ENCODE assay signal across 18 cellular contexts in genomic region chr22:45548441-45548840, GRCh38. TPM values are rescaled to one million over a fixed set of nuclear protein-coding genes. Genes with fewer than 3 reads are reported as not detected.
DNase-seq lines count a peak whose midpoint lies in the region; ATAC-seq, FAIRE-seq and TF ChIP-seq lines count a peak whose summit lies in the region.
"Had no signal": no experiment of that assay in that cellular context is flagged by ENCODE, and none has a peak within 500 bp of the region (broad histone marks: within the 10 kb centered on the region; RNA-seq: fewer than 3 reads in every experiment).

No MANE protein-coding gene starts in this region.

- H3K4me2 ChIP-seq in astrocyte (ENCODE audit: low read length): peak overlapping the region; percentile 69

- H3K27ac ChIP-seq in astrocyte (ENCODE audit: low read depth, low read length) (peak overlapping the region; percentile 83), layer of hippocampus (ENCODE audit: low read depth, low read length) (peak overlapping the region; percentile 57), stomach smooth muscle (ENCODE audit: low read length) (peak overlapping the region; percentile 85)
- H3K27ac ChIP-seq in effector memory CD4-positive, alpha-beta T cell (ENCODE audit: insufficient read depth, low read length, poor library complexity, severe bottlenecking): no peak overlapping the region
- H3K27ac ChIP-seq: WERI-Rb-1 had no signal

- H3K36me3 Mint-ChIP-seq in astrocyte (ENCODE audit: low read depth, unreplicated experiment): peaks cover 23% of the 10 kb centered on the region
- H3K36me3 Mint-ChIP-seq in stimulated activated naive B cell treated with anti-CD40 and anti-IgM and Interleukin-4, amounts not matched to agents 10 μg/mL and 1 μg/mL and 100 μg/mL, for 72 hours: no peaks in the 10 kb centered on the region
- H3K36me3 Mint-ChIP-seq: activated naive CD8-positive, alpha-beta T cell; T-cell had no signal

- H3K27me3 Mint-ChIP-seq in astrocyte (ENCODE audit: low read depth, unreplicated experiment): peaks cover 2% of the 10 kb centered on the region
- H3K27me3 Mint-ChIP-seq in stimulated activated naive B cell treated with anti-CD40 and anti-IgM and Interleukin-4, amounts not matched to agents 10 μg/mL and 1 μg/mL and 100 μg/mL, for 72 hours: peaks cover 12 to 17% of the 10 kb centered on the region in 2 donors
- H3K27me3 Mint-ChIP-seq: activated naive CD8-positive, alpha-beta T cell had no signal

- H2AFZ ChIP-seq in astrocyte (ENCODE audit: low read depth, low read length): no peak overlapping the region

- H3K9me3 ChIP-seq in astrocyte (ENCODE audit: insufficient read depth, low read depth, low read length) (no peaks in the 10 kb centered on the region), stomach smooth muscle (ENCODE audit: control insufficient read depth in 2 of 2, low read length in 2 of 2) (peaks cover 0 to 6% of the 10 kb centered on the region in 2 donors)
- H3K9me3 ChIP-seq in effector memory CD4-positive, alpha-beta T cell (ENCODE audit: control insufficient read depth, low read length): no peaks in the 10 kb centered on the region
- H3K9me3 ChIP-seq: tibial nerve had no signal

- H3K4me3 Mint-ChIP-seq in astrocyte (ENCODE audit: unreplicated experiment): no peak overlapping the region
- no peak overlapping the region for H3K4me3 Mint-ChIP-seq in stimulated activated naive B cell treated with anti-CD40 and anti-IgM and Interleukin-4, amounts not matched to agents 10 μg/mL and 1 μg/mL and 100 μg/mL, for 72 hours
- H3K4me3 Mint-ChIP-seq: activated CD8-positive, alpha-beta T cell treated with anti-CD3 and anti-CD28 coated beads for 36 hours; activated naive CD8-positive, alpha-beta T cell; activated T-cell treated with anti-CD3 and anti-CD28 coated beads, Interleukin-2, amount 50 U/mL, for 4 hours; H9; T-cell had no signal

- H3K9ac ChIP-seq in astrocyte (ENCODE audit: low read length) (no peak overlapping the region), stomach smooth muscle (ENCODE audit: low read length in 2 of 2) (no peak overlapping the region)

- no peak for ATAC-seq in GM19455 (IDR thresholded peaks at IDR 0.05; ENCODE audit: unreplicated experiment)
- no peak for ATAC-seq in stimulated activated naive B cell treated with anti-CD40 and anti-IgM and Interleukin-4, amounts not matched to agents 10 μg/mL and 1 μg/mL and 100 μg/mL, for 72 hours (replicated peaks)
- ATAC-seq: activated CD8-positive, alpha-beta T cell treated with anti-CD3 and anti-CD28 coated beads for 36 hours; activated T-cell treated with anti-CD3 and anti-CD28 coated beads, Interleukin-2, amount 50 U/mL, for 4 hours; T-cell had no signal

- H3K4me1 ChIP-seq in astrocyte (ENCODE audit: insufficient read depth, low read length): peaks cover 38% of the 10 kb centered on the region
- peaks cover 55% of the 10 kb centered on the region for H3K4me1 ChIP-seq in stomach smooth muscle (ENCODE audit: control insufficient read depth, insufficient read depth, low read length)
- no peaks in the 10 kb centered on the region for H3K4me1 ChIP-seq in effector memory CD4-positive, alpha-beta T cell (ENCODE audit: control insufficient read depth, insufficient read depth, low read length, poor library complexity, severe bottlenecking)

- H3K27me3 ChIP-seq in astrocyte (ENCODE audit: insufficient read depth, low read length) (no peaks in the 10 kb centered on the region), layer of hippocampus (ENCODE audit: control insufficient read depth, insufficient read depth, low read length) (no peaks in the 10 kb centered on the region), stomach smooth muscle (ENCODE audit: control insufficient read depth in 1 of 2, insufficient read depth in 2 of 2, low read length in 2 of 2) (no peaks in the 10 kb centered on the region)
- no peaks in the 10 kb centered on the region for H3K27me3 ChIP-seq in effector memory CD4-positive, alpha-beta T cell (replicated peaks; ENCODE audit: control insufficient read depth, insufficient read depth, low read length, poor library complexity, severe bottlenecking)
- H3K27me3 ChIP-seq: tibial nerve had no signal

- peak; percentile 30 for DNase-seq in D341Med (ENCODE audit: low spot score)
- no peak for DNase-seq in astrocyte (ENCODE audit: low read depth)
- DNase-seq in activated T-cell treated with anti-CD3 and anti-CD28 coated beads, Interleukin-2, amount 50 U/mL, for 48 hours: no peak
- DNase-seq in effector memory CD4-positive, alpha-beta T cell: no peak
- no peak for DNase-seq in stimulated activated naive B cell treated with anti-CD40 and anti-IgM and Interleukin-4, amounts not matched to agents 10 μg/mL and 1 μg/mL and 100 μg/mL, for 72 hours
- DNase-seq: activated CD8-positive, alpha-beta T cell treated with anti-CD3 and anti-CD28 coated beads for 36 hours; activated T-cell treated with anti-CD3 and anti-CD28 coated beads, Interleukin-2, amount 50 U/mL, for 4 hours; dorsolateral prefrontal cortex; H9; hypothalamus; Right ventricle myocardium superior; T-cell; WERI-Rb-1 had no signal

- H3K9me3 Mint-ChIP-seq in astrocyte (ENCODE audit: unreplicated experiment): peaks cover 3% of the 10 kb centered on the region
- H3K9me3 Mint-ChIP-seq in stimulated activated naive B cell treated with anti-CD40 and anti-IgM and Interleukin-4, amounts not matched to agents 10 μg/mL and 1 μg/mL and 100 μg/mL, for 72 hours: peaks cover 4 to 5% of the 10 kb centered on the region in 2 donors
- H3K9me3 Mint-ChIP-seq: activated CD8-positive, alpha-beta T cell treated with anti-CD3 and anti-CD28 coated beads for 36 hours; activated T-cell treated with anti-CD3 and anti-CD28 coated beads, Interleukin-2, amount 50 U/mL, for 4 hours; H9; T-cell had no signal

- no peak overlapping the region for H3K4me3 ChIP-seq in astrocyte (ENCODE audit: insufficient read depth, low read depth, low read length)
- H3K4me3 ChIP-seq in stomach smooth muscle (ENCODE audit: low read length in 2 of 2): peak overlapping the region in 1 of 2 donors; percentile 35
- H3K4me3 ChIP-seq in effector memory CD4-positive, alpha-beta T cell (ENCODE audit: insufficient read depth, low read depth, low read length, poor library complexity, severe bottlenecking): no peak overlapping the region
- H3K4me3 ChIP-seq: dorsolateral prefrontal cortex, tibial nerve had no signal

- H3K4me1 Mint-ChIP-seq in astrocyte (ENCODE audit: low read depth, unreplicated experiment): peaks cover 5% of the 10 kb centered on the region
- peaks cover 0 to 2% of the 10 kb centered on the region in 2 donors for H3K4me1 Mint-ChIP-seq in stimulated activated naive B cell treated with anti-CD40 and anti-IgM and Interleukin-4, amounts not matched to agents 10 μg/mL and 1 μg/mL and 100 μg/mL, for 72 hours
- H3K4me1 Mint-ChIP-seq: T-cell had no signal

- no peaks in the 10 kb centered on the region for H4K20me1 ChIP-seq in astrocyte (ENCODE audit: insufficient read depth, low read length)

- FAIRE-seq in astrocyte (lab: Jason Lieb, UNC): no peak

- H3K79me2 ChIP-seq in astrocyte (ENCODE audit: insufficient read depth, low read length): no peaks in the 10 kb centered on the region

- TF ChIP-seq CTCF in astrocyte (IDR thresholded peaks at IDR 0.05; ENCODE audit: insufficient read depth, low read depth, low read length): no peak

- H3K36me3 ChIP-seq in astrocyte (ENCODE audit: insufficient read depth, low read length): no peaks in the 10 kb centered on the region
- peaks cover 2 to 7% of the 10 kb centered on the region in 2 donors for H3K36me3 ChIP-seq in stomach smooth muscle (ENCODE audit: control insufficient read depth in 2 of 2, insufficient read depth in 2 of 2, low read length in 2 of 2)
- no peaks in the 10 kb centered on the region for H3K36me3 ChIP-seq in effector memory CD4-positive, alpha-beta T cell (ENCODE audit: control insufficient read depth, insufficient read depth, low read length)

- no peak overlapping the region for H3K27ac Mint-ChIP-seq in astrocyte (ENCODE audit: unreplicated experiment)
- no peak overlapping the region for H3K27ac Mint-ChIP-seq in stimulated activated naive B cell treated with anti-CD40 and anti-IgM and Interleukin-4, amounts not matched to agents 10 μg/mL and 1 μg/mL and 100 μg/mL, for 72 hours
- H3K27ac Mint-ChIP-seq: activated CD8-positive, alpha-beta T cell treated with anti-CD3 and anti-CD28 coated beads for 36 hours; activated naive CD8-positive, alpha-beta T cell; H9; T-cell had no signal

RNA-seq across cellular contexts. Expression of gene FBLN1, which starts 45.8 kb away (rescaled TPM):
- total RNA-seq in astrocyte: 69.2 and 72.5 TPM in 2 replicates
